ENCODE assay signal across 9 cellular contexts in the genomic region with DNA sequence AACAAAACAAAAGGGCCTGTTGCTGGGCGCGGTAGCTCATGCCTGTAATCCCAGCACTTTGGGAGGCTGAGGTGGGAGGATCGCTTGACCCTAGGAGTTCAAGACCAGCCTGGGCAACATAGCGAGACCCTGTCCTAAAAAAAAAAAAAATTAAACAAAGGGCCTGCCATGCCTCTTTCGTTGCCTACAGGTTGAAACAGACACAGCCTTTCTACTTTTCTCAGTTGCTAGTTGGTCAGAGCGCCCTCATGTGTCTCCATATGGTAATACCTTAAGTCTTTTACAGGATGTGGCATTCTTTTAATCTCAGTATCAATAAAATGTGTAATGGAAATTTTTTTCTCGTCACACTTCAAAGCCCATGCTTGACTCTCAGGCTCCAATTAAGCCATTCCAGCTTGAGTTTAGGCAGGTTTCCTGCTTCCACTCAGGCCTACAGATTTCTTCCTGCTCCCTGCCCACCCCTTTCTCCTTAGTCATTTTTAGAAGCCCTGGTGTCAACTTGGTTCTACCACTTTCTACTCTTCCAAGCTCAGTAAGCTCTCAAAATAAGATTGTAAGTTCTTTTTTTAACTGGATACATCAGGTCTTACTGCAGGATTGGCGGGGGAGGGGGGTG. TPM values are rescaled to one million over a fixed set of nuclear protein-coding genes. Genes with fewer than 3 reads are reported as not detected.
DNase-seq lines count a peak whose midpoint lies in the region; ATAC-seq and TF ChIP-seq lines count a peak whose summit lies in the region.
"Had no signal": no experiment of that assay in that cellular context is flagged by ENCODE, and none has a peak within 500 bp of the region (broad histone marks: within the 10 kb centered on the region; RNA-seq: fewer than 3 reads in every experiment).

No MANE protein-coding gene starts in this region.

- H3K4me3 ChIP-seq in Peyer's patch: no peak overlapping the region
- H3K4me3 ChIP-seq in right atrium auricular region: no peak overlapping the region
- H3K4me3 ChIP-seq: SJSA1 had no signal

- H3K36me3 ChIP-seq in Peyer's patch (no peaks in the 10 kb centered on the region), right atrium auricular region (no peaks in the 10 kb centered on the region)
- H3K36me3 ChIP-seq: SJSA1 had no signal

- H3K4me1 ChIP-seq in Peyer's patch: peaks cover 0 to 9% (median 9%) of the 10 kb centered on the region in 4 donors
- peaks cover 0 to 9% of the 10 kb centered on the region in 2 donors for H3K4me1 ChIP-seq in right atrium auricular region

- peak overlapping the region; percentile 85 for H3K27ac Mint-ChIP-seq in activated naive CD4-positive, alpha-beta T cell treated with anti-CD3 and anti-CD28 coated beads, Interleukin-2, amount 50 U/mL, for 24 hours

- peak overlapping the region in 2 of 4 donors; percentile 75 to 86 for H3K27ac ChIP-seq in Peyer's patch
- no peak overlapping the region for H3K27ac ChIP-seq in right atrium auricular region
- H3K27ac ChIP-seq: SJSA1 had no signal

- no peaks in the 10 kb centered on the region for H3K36me3 Mint-ChIP-seq in activated naive CD4-positive, alpha-beta T cell treated with anti-CD3 and anti-CD28 coated beads, Interleukin-2, amount 50 U/mL, for 24 hours

- no peak overlapping the region for H3K4me3 Mint-ChIP-seq in activated naive CD4-positive, alpha-beta T cell treated with anti-CD3 and anti-CD28 coated beads, Interleukin-2, amount 50 U/mL, for 24 hours

- peaks cover 42% of the 10 kb centered on the region for H3K4me1 Mint-ChIP-seq in activated naive CD4-positive, alpha-beta T cell treated with anti-CD3 and anti-CD28 coated beads, Interleukin-2, amount 50 U/mL, for 24 hours

- no peaks in the 10 kb centered on the region for H3K27me3 ChIP-seq in Peyer's patch
- H3K27me3 ChIP-seq in right atrium auricular region: no peaks in the 10 kb centered on the region
- H3K27me3 ChIP-seq: SJSA1 had no signal

- peak; percentile 28 to 63 (median 48) for TF ChIP-seq CTCF in Peyer's patch (IDR thresholded peaks at IDR 0.05)
- TF ChIP-seq CTCF in right atrium auricular region (IDR thresholded peaks at IDR 0.05): peak in 1 of 2 donors; percentile 46

- DNase-seq in COR-L47 (lab: John Stamatoyannopoulos, UW): peak; percentile 14
- DNase-seq in HT-29 (ENCODE audit: low spot score): peak; percentile 65
- DNase-seq in Peyer's patch: peak in 1 of 3 donors; percentile 58
- peak; percentile 5 for DNase-seq in kidney glomerular epithelial cell (lab: John Stamatoyannopoulos, UW)
- DNase-seq in DMS114 treated with DMSO at 0.1 percent for 48 hours (lab: John Stamatoyannopoulos, UW; ENCODE audit: unreplicated experiment): no peak
- no peak for DNase-seq in right atrium auricular region (ENCODE audit: low spot score)

- H3K9me3 Mint-ChIP-seq in activated naive CD4-positive, alpha-beta T cell treated with anti-CD3 and anti-CD28 coated beads, Interleukin-2, amount 50 U/mL, for 24 hours: no peaks in the 10 kb centered on the region

- no peak for ATAC-seq in GM18502 (IDR thresholded peaks at IDR 0.05; ENCODE audit: poor library complexity, unreplicated experiment)

- no peaks in the 10 kb centered on the region for H3K27me3 Mint-ChIP-seq in activated naive CD4-positive, alpha-beta T cell treated with anti-CD3 and anti-CD28 coated beads, Interleukin-2, amount 50 U/mL, for 24 hours

- no peak for TF ChIP-seq POLR2A in Peyer's patch (IDR thresholded peaks at IDR 0.05)

- H3K9me3 ChIP-seq in Peyer's patch: no peaks in the 10 kb centered on the region
- no peaks in the 10 kb centered on the region for H3K9me3 ChIP-seq in right atrium auricular region
- H3K9me3 ChIP-seq: SJSA1 had no signal

RNA-seq across cellular contexts. Expression of a gene that starts 4.6 kb away (rescaled TPM):
- total RNA-seq in HT-29 (2014; rRNA removed; shearing (Covaris generic)): 1.0 TPM in 1 of 2 replicates, not detected in the other
- 1 to 10 TPM in 3 of 4 donors, not detected in 1; 1.3 to 2.7 (median 2.5) TPM for total RNA-seq in Peyer's patch
- total RNA-seq in right atrium auricular region: not detected

RNA-seq across cellular contexts. Expression of a gene that starts 37.7 kb away (rescaled TPM):
- 753 and 894 TPM in 2 replicates for total RNA-seq in HT-29 (2014; rRNA removed; shearing (Covaris generic))
- total RNA-seq in Peyer's patch: 1,000 to 10,000 TPM in 2 of 4 donors, 100 to 1,000 TPM in 2; 781 to 2,903 (median 945) TPM
- total RNA-seq in right atrium auricular region: 1,000 to 10,000 TPM; 1,432 to 3,550 TPM

Comparison
In these comparisons a context has a peak if more than half of its experiments do, and no peak if none do; other contexts are left out.
1. DNase-seq: peak in COR-L47 (single experiment), HT-29 (single experiment) and kidney glomerular epithelial cell (single experiment); none in DMS114 treated with DMSO at 0.1 percent for 48 hours (single experiment) and right atrium auricular region (single experiment).